16 cellular contexts compared by ENCODE assay signal in the genomic region with DNA sequence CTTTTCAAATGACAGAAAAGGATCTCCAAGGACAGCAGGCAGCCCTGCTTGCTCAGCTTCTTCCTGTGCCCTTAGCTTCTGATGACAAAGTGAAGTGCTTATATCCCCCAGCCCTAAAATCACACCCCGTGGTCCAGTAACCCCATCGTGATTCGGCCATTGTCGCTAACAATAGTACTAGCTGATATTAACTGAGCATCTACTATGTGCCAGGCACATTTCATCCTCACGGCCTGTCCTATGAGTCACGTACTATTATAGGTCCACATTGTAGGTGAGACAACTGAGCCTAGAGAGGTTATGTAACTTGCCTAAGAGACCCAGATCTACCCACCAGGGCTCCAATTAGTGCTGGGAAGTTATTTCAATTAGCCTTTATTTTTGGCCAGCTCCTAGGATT. TPM values are rescaled to one million over a fixed set of nuclear protein-coding genes. Genes with fewer than 3 reads are reported as not detected.
A peak's percentile ranks its signal among the peaks of the same experiment; 100 is the strongest.
DNase-seq lines count a peak whose midpoint lies in the region; ATAC-seq, FAIRE-seq and TF ChIP-seq lines count a peak whose summit lies in the region.
"Had no signal": no experiment of that assay in that cellular context is flagged by ENCODE, and none has a peak within 500 bp of the region (broad histone marks: within the 10 kb centered on the region; RNA-seq: fewer than 3 reads in every experiment).

No MANE protein-coding gene starts in this region.

- no peaks in the 10 kb centered on the region for H3K36me3 ChIP-seq in HUES48 (ENCODE audit: control insufficient read depth, insufficient read depth, low read length)
- H3K36me3 ChIP-seq in bronchial epithelial cell (ENCODE audit: control insufficient read depth, insufficient read depth, low read length) = no peaks in the 10 kb centered on the region
- no peaks in the 10 kb centered on the region for H3K36me3 ChIP-seq in neuronal stem cell (replicated peaks in 1 of 2; ENCODE audit: control insufficient read depth in 2 of 2, insufficient read depth in 2 of 2, low read length in 2 of 2)
- H3K36me3 ChIP-seq: gastroesophageal sphincter, neutrophil, thoracic aorta had no signal

- intact Hi-C loops in activated CD4-positive, alpha-beta T cell treated with anti-CD3 and anti-CD28 coated beads for 36 hours (cut with DNase I, micrococcal nuclease) = loop anchor here in 1 of 2 experiments (5.0 kb wide), 1 partner anchor 206 kb away; no protein-coding TSS in a partner anchor

- H3K4ac ChIP-seq in neuronal stem cell (ENCODE audit: low read length) = no peak overlapping the region

- no peak overlapping the region for H4K91ac ChIP-seq in neuronal stem cell (ENCODE audit: low read depth, low read length, poor library complexity)

- H3K4me1 ChIP-seq in HUES48 (ENCODE audit: control insufficient read depth, insufficient read depth, low read length) = peaks cover 23% of the 10 kb centered on the region
- H3K4me1 ChIP-seq in neuronal stem cell (ENCODE audit: control insufficient read depth in 2 of 2, insufficient read depth in 1 of 2, low read depth in 1 of 2, low read length in 2 of 2) = no peaks in the 10 kb centered on the region

- FAIRE-seq in bronchial epithelial cell (lab: Jason Lieb, UNC) = peak; percentile 68
- FAIRE-seq: RCC 7860, small intestine had no signal

- TF ChIP-seq CTCF in bronchial epithelial cell (IDR thresholded peaks at IDR 0.05; ENCODE audit: insufficient read depth, low read length, severe bottlenecking) (no peak), neural crest cell (conservative IDR thresholded peaks at IDR 0.05) (no peak)

- H3K4me1 Mint-ChIP-seq in activated CD4-positive, alpha-beta T cell treated with anti-CD3 and anti-CD28 coated beads for 36 hours = peaks cover 2% of the 10 kb centered on the region
- peaks cover 5% of the 10 kb centered on the region for H3K4me1 Mint-ChIP-seq in neural crest cell

- ATAC-seq in activated CD4-positive, alpha-beta T cell treated with anti-CD3 and anti-CD28 coated beads for 36 hours = no peak

- no peak overlapping the region for H2AFZ ChIP-seq in neuronal stem cell (ENCODE audit: low read length)

- no peaks in the 10 kb centered on the region for H3K9me3 Mint-ChIP-seq in activated CD4-positive, alpha-beta T cell treated with anti-CD3 and anti-CD28 coated beads for 36 hours (ENCODE audit: low read depth)
- no peaks in the 10 kb centered on the region for H3K9me3 Mint-ChIP-seq in neural crest cell

- peaks cover 46% of the 10 kb centered on the region for H3K27me3 Mint-ChIP-seq in activated CD4-positive, alpha-beta T cell treated with anti-CD3 and anti-CD28 coated beads for 36 hours
- H3K27me3 Mint-ChIP-seq in neural crest cell (ENCODE audit: low read depth) = peaks cover 96% of the 10 kb centered on the region

- peaks cover 85% of the 10 kb centered on the region for H3K27me3 ChIP-seq in HUES48 (ENCODE audit: control insufficient read depth, insufficient read depth, low read length)
- no peaks in the 10 kb centered on the region for H3K27me3 ChIP-seq in bronchial epithelial cell (ENCODE audit: control insufficient read depth, insufficient read depth, low read length)
- peaks cover 3 to 92% (median 28%) of the 10 kb centered on the region in 3 experiments for H3K27me3 ChIP-seq in neuronal stem cell (ENCODE audit: control insufficient read depth in 3 of 3, insufficient read depth in 3 of 3, low read depth in 1 of 3, low read length in 3 of 3)

- H3K9ac ChIP-seq in HUES48 (ENCODE audit: low read depth, low read length) (no peak overlapping the region), neuronal stem cell (ENCODE audit: low read depth, low read length, poor library complexity) (no peak overlapping the region)

- no CpG with 5 or more reads among the region's 6 CpGs for WGBS in neuronal stem cell (ENCODE audit: extremely low coverage in 2 of 2, insufficient read length in 2 of 2, insufficient replicate concordance in 1 of 2), 2 donors

- no peaks in the 10 kb centered on the region for H3K79me1 ChIP-seq in neuronal stem cell (ENCODE audit: low read depth, low read length)

- no peak overlapping the region for H3K23ac ChIP-seq in neuronal stem cell (ENCODE audit: low read depth, low read length, poor library complexity)

- no peak overlapping the region for H3K27ac Mint-ChIP-seq in activated CD4-positive, alpha-beta T cell treated with anti-CD3 and anti-CD28 coated beads for 36 hours
- no peak overlapping the region for H3K27ac Mint-ChIP-seq in neural crest cell (ENCODE audit: unreplicated experiment)

- peak overlapping the region; percentile 77; the same call in 1 of the 2 replicates for H3K4me3 ChIP-seq in HUES48 (ENCODE audit: low read depth, low read length)
- H3K4me3 ChIP-seq in bronchial epithelial cell (ENCODE audit: low read depth, low read length) = no peak overlapping the region
- H3K4me3 ChIP-seq in neuronal stem cell (ENCODE audit: low read length in 2 of 2) = no peak overlapping the region

- H2BK120ac ChIP-seq in neuronal stem cell (ENCODE audit: low read depth, low read length) = no peak overlapping the region

- no peak overlapping the region for H2AK5ac ChIP-seq in neuronal stem cell (ENCODE audit: low read depth, low read length)

- POLR2A ChIA-PET in activated CD4-positive, alpha-beta T cell treated with anti-CD3 and anti-CD28 coated beads for 36 hours (lab: Charles Lee) = no interaction called here

- H3K4me3 Mint-ChIP-seq in activated CD4-positive, alpha-beta T cell treated with anti-CD3 and anti-CD28 coated beads for 36 hours = peak overlapping the region; percentile 73
- peak overlapping the region; percentile 81 for H3K4me3 Mint-ChIP-seq in neural crest cell

- no peak overlapping the region for H2BK12ac ChIP-seq in neuronal stem cell (ENCODE audit: low read length)

- no peak overlapping the region for H3K18ac ChIP-seq in neuronal stem cell (ENCODE audit: low read length)

- no peak overlapping the region for H3K14ac ChIP-seq in neuronal stem cell (ENCODE audit: low read length)

- no peak overlapping the region for H4K8ac ChIP-seq in neuronal stem cell (ENCODE audit: low read depth, low read length)

- H2BK15ac ChIP-seq in neuronal stem cell (ENCODE audit: low read length) = no peak overlapping the region

- H3K27ac ChIP-seq in HUES48 (ENCODE audit: low read depth, low read length) = no peak overlapping the region
- no peak overlapping the region for H3K27ac ChIP-seq in neuronal stem cell (replicated peaks; ENCODE audit: low read length)
- H3K27ac ChIP-seq: neutrophil, thoracic aorta had no signal

- no peak for DNase-seq in activated CD4-positive, alpha-beta T cell treated with anti-CD3 and anti-CD28 coated beads for 36 hours
- DNase-seq in activated CD4-positive, alpha-beta T cell treated with anti-CD3 and anti-CD28 coated beads for 4 hours = no peak
- DNase-seq in bronchial epithelial cell (ENCODE audit: low read depth) (no peak), neural crest cell (ENCODE audit: low read depth, low spot score) (no peak), ecto neural progenitor cell (ENCODE audit: low spot score) (no peak), neuronal stem cell (ENCODE audit: low spot score) (no peak), COLO829 (ENCODE audit: low spot score) (no peak)
- DNase-seq: small intestine had no signal

- no peak overlapping the region for H2BK5ac ChIP-seq in neuronal stem cell (ENCODE audit: low read length)

- H3K4me2 ChIP-seq in neuronal stem cell (ENCODE audit: insufficient read depth, low read length, poor library complexity, severe bottlenecking) = no peak overlapping the region

- no peaks in the 10 kb centered on the region for H3K9me3 ChIP-seq in HUES48 (ENCODE audit: control insufficient read depth, insufficient read depth, low read length)
- no peaks in the 10 kb centered on the region for H3K9me3 ChIP-seq in neuronal stem cell (replicated peaks in 1 of 2; ENCODE audit: control insufficient read depth in 2 of 2, insufficient read depth in 1 of 2, low read depth in 1 of 2, low read length in 2 of 2)
- H3K9me3 ChIP-seq: gastroesophageal sphincter, neutrophil, thoracic aorta had no signal

- CTCF ChIA-PET in activated CD4-positive, alpha-beta T cell treated with anti-CD3 and anti-CD28 coated beads for 36 hours (lab: Charles Lee) = interaction anchor here (0.6 to 9.2 kb wide), 4 partner anchors 10 to 1023 kb away, joined by 3 to 120 read pairs (median 3); no protein-coding TSS in a partner anchor

- H3K36me3 Mint-ChIP-seq in activated CD4-positive, alpha-beta T cell treated with anti-CD3 and anti-CD28 coated beads for 36 hours (ENCODE audit: low read depth) = no peaks in the 10 kb centered on the region
- H3K36me3 Mint-ChIP-seq in neural crest cell (ENCODE audit: low read depth) = no peaks in the 10 kb centered on the region

RNA-seq across cellular contexts. Expression of gene SCN4B, which starts 6.1 kb away (rescaled TPM):
- under 1 TPM; 0.26 to 0.27 TPM for total RNA-seq in activated CD4-positive, alpha-beta T cell treated with anti-CD3 and anti-CD28 coated beads for 36 hours
- 0.53 and 1.2 TPM in 2 replicates for total RNA-seq in bronchial epithelial cell
- 2.0 and 2.4 TPM in 2 replicates for total RNA-seq in neural crest cell
- polyA plus RNA-seq in neuronal stem cell (2013, experiment 1 of 2) = 1.0 TPM
- polyA plus RNA-seq in neuronal stem cell (2013, experiment 2 of 2) = 0.97 TPM
- total RNA-seq: NCI-H460 had no signal

RNA-seq across cellular contexts. Expression of gene SCN2B, which starts 29.9 kb away (rescaled TPM):
- total RNA-seq in activated CD4-positive, alpha-beta T cell treated with anti-CD3 and anti-CD28 coated beads for 36 hours = not detected
- total RNA-seq in bronchial epithelial cell (under 0.01 and 0.13 TPM in 2 replicates), neural crest cell (0.40 and 0.43 TPM in 2 replicates)
- polyA plus RNA-seq in neuronal stem cell (2013, experiment 1 of 2) = 0.14 TPM
- 0.14 TPM for polyA plus RNA-seq in neuronal stem cell (2013, experiment 2 of 2)
- total RNA-seq: A172, NCI-H460 had no signal

RNA-seq across cellular contexts. Expression of gene SMIM35, which starts 59.8 kb away (rescaled TPM):
- total RNA-seq in activated CD4-positive, alpha-beta T cell treated with anti-CD3 and anti-CD28 coated beads for 36 hours = under 1 TPM in 1 of 2 experiments, not detected in 1; 0.09 TPM
- total RNA-seq in bronchial epithelial cell (not detected in 2 replicates), neural crest cell (not detected in 2 replicates)
- not detected for polyA plus RNA-seq in neuronal stem cell (2013, experiment 1 of 2)
- not detected for polyA plus RNA-seq in neuronal stem cell (2013, experiment 2 of 2)
- total RNA-seq: A172, left cardiac atrium, NCI-H460, thoracic aorta had no signal
